In genomic region chr3:172616061-172616461, GRCh38 we compare ENCODE assay signal across 12 cellular contexts.
DNase-seq lines count a peak whose midpoint lies in the region; ATAC-seq lines count a peak whose summit lies in the region.
"Had no signal": no experiment of that assay in that cellular context is flagged by ENCODE, and none has a peak within 500 bp of the region (broad histone marks: within the 10 kb centered on the region; RNA-seq: fewer than 3 reads in every experiment).

No MANE protein-coding gene starts in this region.

- H3K9me3 Mint-ChIP-seq in activated CD4-positive, alpha-beta T cell treated with anti-CD3 and anti-CD28 coated beads for 36 hours (ENCODE audit: low read depth): peaks cover under 1% of the 10 kb centered on the region
- H3K9me3 Mint-ChIP-seq in T-cell: peaks cover 0 to 6% (median 4%) of the 10 kb centered on the region in 3 donors
- peaks cover 0 to 6% (median 2%) of the 10 kb centered on the region in 9 donors for H3K9me3 Mint-ChIP-seq in naive thymus-derived CD8-positive, alpha-beta T cell

- CTCF ChIA-PET in activated CD4-positive, alpha-beta T cell treated with anti-CD3 and anti-CD28 coated beads for 36 hours (lab: Charles Lee): interaction anchor here (0.6 to 1.4 kb wide), 2 partner anchors 11 to 1409 kb away, joined by 3 to 4 read pairs; no protein-coding TSS in a partner anchor
- CTCF ChIA-PET in T-cell (lab: Charles Lee): interaction anchor here in 1 of 2 donors (0.5 kb wide), 1 partner anchor 139 kb away, joined by 3 read pairs; no protein-coding TSS in a partner anchor

- no peak for DNase-seq in activated CD4-positive, alpha-beta T cell treated with anti-CD3 and anti-CD28 coated beads for 36 hours
- DNase-seq in activated CD4-positive, alpha-beta T cell treated with anti-CD3 and anti-CD28 coated beads for 4 hours: no peak
- DNase-seq in T-cell: no peak
- no peak for DNase-seq in naive thymus-derived CD8-positive, alpha-beta T cell
- no peak for DNase-seq in superior temporal gyrus (ENCODE audit: extremely low spot score)
- DNase-seq in NCI-H2081 treated with DMSO at 0.1 percent for 48 hours (lab: John Stamatoyannopoulos, UW): no peak
- DNase-seq: NCI-H1048, sigmoid colon had no signal

- peaks cover 15% of the 10 kb centered on the region for H3K4me1 Mint-ChIP-seq in activated CD4-positive, alpha-beta T cell treated with anti-CD3 and anti-CD28 coated beads for 36 hours
- peaks cover 16 to 21% (median 20%) of the 10 kb centered on the region in 3 donors for H3K4me1 Mint-ChIP-seq in T-cell
- H3K4me1 Mint-ChIP-seq in naive thymus-derived CD8-positive, alpha-beta T cell: peaks cover 5 to 19% (median 17%) of the 10 kb centered on the region in 4 donors

- POLR2A ChIA-PET in activated CD4-positive, alpha-beta T cell treated with anti-CD3 and anti-CD28 coated beads for 36 hours (lab: Charles Lee): no interaction called here
- POLR2A ChIA-PET in T-cell (lab: Charles Lee): interaction anchor here in 1 of 2 donors (0.9 to 1.1 kb wide), 2 partner anchors 18 to 105 kb away, joined by 3 to 4 read pairs; no protein-coding TSS in a partner anchor
- POLR2A ChIA-PET in naive thymus-derived CD8-positive, alpha-beta T cell (lab: Charles Lee): no interaction called here

- no peaks in the 10 kb centered on the region for H3K27me3 Mint-ChIP-seq in activated CD4-positive, alpha-beta T cell treated with anti-CD3 and anti-CD28 coated beads for 36 hours
- H3K27me3 Mint-ChIP-seq in T-cell: no peaks in the 10 kb centered on the region
- H3K27me3 Mint-ChIP-seq in naive thymus-derived CD8-positive, alpha-beta T cell: no peaks in the 10 kb centered on the region

- no peak overlapping the region for H3K27ac Mint-ChIP-seq in activated CD4-positive, alpha-beta T cell treated with anti-CD3 and anti-CD28 coated beads for 36 hours
- H3K27ac Mint-ChIP-seq in T-cell: peak overlapping the region; percentile 53 to 85
- peak overlapping the region in 9 of 10 donors; percentile 9 to 76 (median 60) for H3K27ac Mint-ChIP-seq in naive thymus-derived CD8-positive, alpha-beta T cell

- H3K4me3 Mint-ChIP-seq in activated CD4-positive, alpha-beta T cell treated with anti-CD3 and anti-CD28 coated beads for 36 hours: no peak overlapping the region
- peak overlapping the region in 2 of 3 donors; percentile 50 to 51 for H3K4me3 Mint-ChIP-seq in T-cell
- peak overlapping the region in 9 of 10 donors; percentile 7 to 78 (median 72) for H3K4me3 Mint-ChIP-seq in naive thymus-derived CD8-positive, alpha-beta T cell

- intact Hi-C loops in activated CD4-positive, alpha-beta T cell treated with anti-CD3 and anti-CD28 coated beads for 36 hours (cut with DNase I, micrococcal nuclease): loop anchor here in 1 of 2 experiments (2.0 kb wide), 1 partner anchor 19 kb away; no protein-coding TSS in a partner anchor

- peaks cover 4% of the 10 kb centered on the region for H3K36me3 Mint-ChIP-seq in activated CD4-positive, alpha-beta T cell treated with anti-CD3 and anti-CD28 coated beads for 36 hours (ENCODE audit: low read depth)
- no peaks in the 10 kb centered on the region for H3K36me3 Mint-ChIP-seq in T-cell
- peaks cover 0 to 6% (median 6%) of the 10 kb centered on the region in 3 donors for H3K36me3 Mint-ChIP-seq in naive thymus-derived CD8-positive, alpha-beta T cell

- ATAC-seq in activated CD4-positive, alpha-beta T cell treated with anti-CD3 and anti-CD28 coated beads for 36 hours: peak; percentile 65
- ATAC-seq in GM21529 (IDR thresholded peaks at IDR 0.05; ENCODE audit: unreplicated experiment) (peak; percentile 67), T-cell (replicated peaks in 1 of 4) (peak in 3 of 4 experiments; percentile 27 to 44 (median 35)), GM19395 (IDR thresholded peaks at IDR 0.05; ENCODE audit: unreplicated experiment) (no peak)
- no peak for ATAC-seq in naive thymus-derived CD8-positive, alpha-beta T cell
- ATAC-seq: A549, gastroesophageal sphincter had no signal

Comparison
In these comparisons a context has a peak if more than half of its experiments do, and no peak if none do; other contexts are left out.
1. ATAC-seq: peak in activated CD4-positive, alpha-beta T cell treated with anti-CD3 and anti-CD28 coated beads for 36 hours (single experiment), GM21529 (single experiment) and T-cell (3 of 4); none in naive thymus-derived CD8-positive, alpha-beta T cell (0 of 2) and GM19395 (single experiment).